Comparison of ENCODE assay signal across 16 cellular contexts in the genomic region with DNA sequence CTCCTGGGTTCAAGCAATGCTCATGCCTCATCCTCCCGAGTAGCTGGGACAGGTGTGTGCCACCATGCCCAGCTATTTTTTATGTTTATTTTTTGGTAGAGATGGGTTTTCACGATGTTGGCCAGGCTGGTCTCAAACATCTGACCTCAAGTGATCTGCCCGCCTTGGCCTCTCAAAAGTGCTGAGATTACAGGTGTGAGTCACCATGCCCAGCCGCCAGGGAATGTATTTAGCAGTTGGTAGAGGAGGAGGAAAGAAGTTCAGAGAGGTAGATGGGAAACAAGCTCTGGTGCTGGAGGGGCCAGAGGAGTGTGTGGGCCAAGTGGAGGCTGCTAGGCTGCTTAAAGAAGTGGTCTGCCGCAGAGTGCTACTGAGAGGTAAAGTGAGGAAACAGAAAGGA. TPM values are rescaled to one million over a fixed set of nuclear protein-coding genes. Genes with fewer than 3 reads are reported as not detected.
A peak's percentile ranks its signal among the peaks of the same experiment; 100 is the strongest.
DNase-seq lines count a peak whose midpoint lies in the region; ATAC-seq and TF ChIP-seq lines count a peak whose summit lies in the region.
"Had no signal": no experiment of that assay in that cellular context is flagged by ENCODE, and none has a peak within 500 bp of the region (broad histone marks: within the 10 kb centered on the region; RNA-seq: fewer than 3 reads in every experiment).

No MANE protein-coding gene starts in this region.

- ATAC-seq in HG03159 (IDR thresholded peaks at IDR 0.05; ENCODE audit: unreplicated experiment) = no peak

- peaks cover 17% of the 10 kb centered on the region for H3K4me1 ChIP-seq in prostate gland (replicated peaks)

- H3K27me3 Mint-ChIP-seq in CD14-positive monocyte (ENCODE audit: low read depth in 3 of 3) (no peaks in the 10 kb centered on the region), brain (peaks cover 4% of the 10 kb centered on the region)
- H3K27me3 Mint-ChIP-seq in activated T-helper 2 cell treated with anti-CD3 and anti-CD28 coated beads, Interferon-gamma antibody, Interleukin-2, Interleukin-4, amounts not matched to agents 10 μg/mL and 5 μg/mL and 100 μg/mL, durations not matched to agents 14 hours and 24 hours and 36 hours (ENCODE audit: low read depth) = no peaks in the 10 kb centered on the region
- H3K27me3 Mint-ChIP-seq: CD4-positive, CD25-positive, alpha-beta regulatory T cell had no signal

- peak overlapping the region; percentile 70 to 88 for H3K27ac ChIP-seq in prostate gland
- H3K27ac ChIP-seq: SJCRH30 had no signal

- TF ChIP-seq CTCF in CD14-positive monocyte (IDR thresholded peaks at IDR 0.05) = no peak
- no peak for TF ChIP-seq CTCF in brain (conservative IDR thresholded peaks at IDR 0.05)
- TF ChIP-seq CTCF in prostate gland (IDR thresholded peaks at IDR 0.05) = no peak

- peaks cover 0 to 2% (median 0%) of the 10 kb centered on the region in 7 donors for H3K9me3 Mint-ChIP-seq in CD14-positive monocyte
- peaks cover 0 to 4% (median 0%) of the 10 kb centered on the region in 5 experiments for H3K9me3 Mint-ChIP-seq in brain
- H3K9me3 Mint-ChIP-seq in activated T-helper 2 cell treated with anti-CD3 and anti-CD28 coated beads, Interferon-gamma antibody, Interleukin-2, Interleukin-4, amounts not matched to agents 10 μg/mL and 5 μg/mL and 100 μg/mL, durations not matched to agents 14 hours and 24 hours and 36 hours = no peaks in the 10 kb centered on the region
- H3K9me3 Mint-ChIP-seq: CD4-positive, CD25-positive, alpha-beta regulatory T cell had no signal

- H3K36me3 Mint-ChIP-seq in CD14-positive monocyte = peaks cover 32 to 50% of the 10 kb centered on the region in 2 donors
- peaks cover 39% of the 10 kb centered on the region for H3K36me3 Mint-ChIP-seq in brain
- peaks cover 28% of the 10 kb centered on the region for H3K36me3 Mint-ChIP-seq in activated T-helper 2 cell treated with anti-CD3 and anti-CD28 coated beads, Interferon-gamma antibody, Interleukin-2, Interleukin-4, amounts not matched to agents 10 μg/mL and 5 μg/mL and 100 μg/mL, durations not matched to agents 14 hours and 24 hours and 36 hours (ENCODE audit: low read depth)

- H3K4me1 Mint-ChIP-seq in CD14-positive monocyte (peaks cover 74% of the 10 kb centered on the region), brain (peaks cover 42% of the 10 kb centered on the region)
- peaks cover 10% of the 10 kb centered on the region for H3K4me1 Mint-ChIP-seq in activated T-helper 2 cell treated with anti-CD3 and anti-CD28 coated beads, Interferon-gamma antibody, Interleukin-2, Interleukin-4, amounts not matched to agents 10 μg/mL and 5 μg/mL and 100 μg/mL, durations not matched to agents 14 hours and 24 hours and 36 hours (ENCODE audit: low read depth)

- no peak overlapping the region for H3K4me3 Mint-ChIP-seq in CD14-positive monocyte
- peak overlapping the region in 2 of 5 experiments; percentile 26 to 43 for H3K4me3 Mint-ChIP-seq in brain
- no peak overlapping the region for H3K4me3 Mint-ChIP-seq in activated T-helper 2 cell treated with anti-CD3 and anti-CD28 coated beads, Interferon-gamma antibody, Interleukin-2, Interleukin-4, amounts not matched to agents 10 μg/mL and 5 μg/mL and 100 μg/mL, durations not matched to agents 14 hours and 24 hours and 36 hours (ENCODE audit: low read depth)

- H3K27ac Mint-ChIP-seq in CD14-positive monocyte (peak overlapping the region in 5 of 7 donors; percentile 20 to 81 (median 77)), brain (peak overlapping the region in 3 of 5 experiments; percentile 45 to 95 (median 86))
- no peak overlapping the region for H3K27ac Mint-ChIP-seq in activated T-helper 2 cell treated with anti-CD3 and anti-CD28 coated beads, Interferon-gamma antibody, Interleukin-2, Interleukin-4, amounts not matched to agents 10 μg/mL and 5 μg/mL and 100 μg/mL, durations not matched to agents 14 hours and 24 hours and 36 hours

- DNase-seq in CD14-positive monocyte (ENCODE audit: low spot score) (no peak), LHCN-M2 (ENCODE audit: low read depth) (peak; percentile 9), prostate gland (ENCODE audit: low spot score) (no peak), DMS79 treated with DMSO at 0.1 percent for 48 hours (lab: John Stamatoyannopoulos, UW) (no peak), NCI-H2029 (lab: John Stamatoyannopoulos, UW) (no peak)
- DNase-seq in activated T-helper 2 cell treated with anti-CD3 and anti-CD28 coated beads, Interferon-gamma antibody, Interleukin-2, Interleukin-4, amounts not matched to agents 10 μg/mL and 5 μg/mL and 100 μg/mL, durations not matched to agents 14 hours and 24 hours and 36 hours (ENCODE audit: low spot score) = no peak
- DNase-seq: CD4-positive, CD25-positive, alpha-beta regulatory T cell; GOT3; NCI-H187 treated with DMSO at 0.1 percent for 48 hours; NCI-H2171; NCI-H446 treated with DMSO at 0.1 percent for 48 hours; NCI-H748 treated with DMSO at 0.1 percent for 48 hours; OCI-M1; SJCRH30 had no signal

- H3K27me3 ChIP-seq in prostate gland (replicated peaks; ENCODE audit: insufficient read depth) = no peaks in the 10 kb centered on the region
- H3K27me3 ChIP-seq: SJCRH30 had no signal

- no peak for TF ChIP-seq POLR2A in prostate gland (IDR thresholded peaks at IDR 0.05)

- no peaks in the 10 kb centered on the region for H3K36me3 ChIP-seq in prostate gland
- H3K36me3 ChIP-seq: SJCRH30 had no signal

- intact Hi-C loops in CD14-positive monocyte (cut with micrococcal nuclease) = no loop called here
- intact Hi-C loops in prostate gland (cut with DNase I) = no loop called here
- intact Hi-C loops in activated T-helper 2 cell treated with anti-CD3 and anti-CD28 coated beads, Interferon-gamma antibody, Interleukin-2, Interleukin-4, amounts not matched to agents 10 μg/mL and 5 μg/mL and 100 μg/mL, durations not matched to agents 14 hours and 24 hours and 36 hours (cut with micrococcal nuclease) = no loop called here

- no peaks in the 10 kb centered on the region for H3K9me3 ChIP-seq in prostate gland
- H3K9me3 ChIP-seq: SJCRH30 had no signal

- WGBS in prostate gland = 95% methylated on average over 5 of the region's 5 CpGs

- no peak overlapping the region for H3K4me3 ChIP-seq in prostate gland
- H3K4me3 ChIP-seq: SJCRH30 had no signal

RNA-seq across cellular contexts. Expression of a gene that starts 6.0 kb away (rescaled TPM):
- 10 to 100 TPM in 1 of 2 donors, 1 to 10 TPM in 1; 6.0 to 11.0 TPM for polyA plus RNA-seq in CD14-positive monocyte
- 4.2 and 5.8 TPM in 2 replicates for total RNA-seq in LHCN-M2 (2014; rRNA removed)
- polyA plus RNA-seq in LHCN-M2 (2012) = 3.7 TPM
- 24.2 TPM for polyA plus RNA-seq in brain (ENCODE audit: insufficient read depth, low read depth, low replicate concordance)
- 10 to 100 TPM; 28.4 to 93.3 TPM for total RNA-seq in prostate gland
- total RNA-seq in activated T-helper 2 cell treated with anti-CD3 and anti-CD28 coated beads, Interferon-gamma antibody, Interleukin-2, Interleukin-4, amounts not matched to agents 10 μg/mL and 5 μg/mL and 100 μg/mL, durations not matched to agents 14 hours and 24 hours and 36 hours = 14.6 and 16.0 TPM in 2 replicates

RNA-seq across cellular contexts. Expression of a gene that starts 27.8 kb away (rescaled TPM):
- under 1 TPM; 0.32 to 0.40 TPM for polyA plus RNA-seq in CD14-positive monocyte
- total RNA-seq in LHCN-M2 (2014; rRNA removed) = 9.4 and 16.5 TPM in 2 replicates
- polyA plus RNA-seq in LHCN-M2 (2012) = 13.4 TPM
- polyA plus RNA-seq in brain (ENCODE audit: insufficient read depth, low read depth, low replicate concordance) = 9.6 TPM
- 10 to 100 TPM; 18.5 to 41.2 TPM for total RNA-seq in prostate gland
- 23.2 and 25.8 TPM in 2 replicates for total RNA-seq in activated T-helper 2 cell treated with anti-CD3 and anti-CD28 coated beads, Interferon-gamma antibody, Interleukin-2, Interleukin-4, amounts not matched to agents 10 μg/mL and 5 μg/mL and 100 μg/mL, durations not matched to agents 14 hours and 24 hours and 36 hours
